9 cellular contexts compared by ENCODE assay signal in the genomic region with DNA sequence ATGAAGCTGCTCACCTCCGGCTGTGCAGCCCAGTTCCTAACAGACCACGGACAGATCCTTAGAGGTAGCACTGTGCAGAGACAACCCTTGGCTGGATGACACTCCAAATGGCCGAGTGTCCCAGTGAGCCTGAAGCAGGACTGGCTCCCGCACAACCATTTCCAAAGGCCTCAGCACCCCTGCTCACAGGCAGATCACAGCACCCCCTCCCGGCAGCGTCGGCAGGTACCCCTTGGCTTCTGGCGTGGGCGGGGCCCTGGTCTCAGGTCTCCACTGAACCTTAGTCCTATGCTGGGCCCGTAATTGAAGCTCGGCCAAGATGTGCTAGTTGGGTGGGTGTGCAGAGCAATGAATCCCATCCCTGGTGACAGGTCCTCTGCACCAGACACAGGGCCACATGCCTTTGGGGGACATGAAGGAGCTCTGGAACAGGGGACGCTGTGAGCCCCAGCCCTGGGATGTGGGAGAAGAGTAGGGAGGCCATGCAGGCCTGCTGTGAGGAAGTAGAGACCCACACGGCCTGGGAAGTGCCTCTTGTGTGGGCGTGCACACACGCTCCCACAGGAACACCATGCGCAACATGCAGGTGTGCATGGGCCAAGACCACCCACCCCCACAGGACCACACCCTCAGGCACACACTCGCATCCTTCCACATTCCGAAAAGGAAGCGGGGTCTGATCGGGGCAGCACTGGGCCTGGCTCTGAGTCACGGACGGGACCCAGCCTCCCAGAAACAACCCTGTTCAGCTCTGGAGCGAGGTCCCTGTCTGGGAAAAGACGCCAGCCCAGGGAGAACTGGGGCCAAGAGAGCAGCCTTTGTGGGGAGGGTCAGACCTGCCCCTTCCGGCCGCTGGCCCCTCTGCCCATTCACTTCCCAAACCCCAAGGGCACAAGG. TPM values are rescaled to one million over a fixed set of nuclear protein-coding genes. Genes with fewer than 3 reads are reported as not detected.
DNase-seq lines count a peak whose midpoint lies in the region; ATAC-seq, FAIRE-seq and TF ChIP-seq lines count a peak whose summit lies in the region.
"Had no signal": no experiment of that assay in that cellular context is flagged by ENCODE, and none has a peak within 500 bp of the region (broad histone marks: within the 10 kb centered on the region; RNA-seq: fewer than 3 reads in every experiment).

No MANE protein-coding gene starts in this region.

- no peaks in the 10 kb centered on the region for H3K27me3 ChIP-seq in WERI-Rb-1 (ENCODE audit: insufficient read depth, low read depth, severe bottlenecking)
- H3K27me3 ChIP-seq in GM12878 (replicated peaks in 1 of 2; ENCODE audit: control insufficient read depth in 2 of 2, insufficient read depth in 2 of 2, low read length in 1 of 2): no peaks in the 10 kb centered on the region; a peak in 1 of 4 replicates

- no peak for TF ChIP-seq POLR2A in GM12878 (IDR thresholded peaks at IDR 0.05; ENCODE audit: low read depth, low read length)

- TF ChIP-seq CTCF in GM13977 (IDR thresholded peaks at IDR 0.05; ENCODE audit: extremely low read depth, insufficient read depth, missing control alignments) (peak; percentile 77), WERI-Rb-1 (IDR thresholded peaks at IDR 0.05; ENCODE audit: low read depth, low read length) (peak; percentile 80), GM12878 (IDR thresholded peaks at IDR 0.05 in 2 of 3, conservative IDR thresholded peaks at IDR 0.05 in 1 of 3; ENCODE audit: control insufficient read depth in 2 of 3, extremely low read depth in 1 of 3, insufficient read depth in 1 of 3, low read depth in 3 of 3, low read length in 3 of 3) (peak; percentile 68 to 81 (median 76))

- peak overlapping the region; percentile 84 for H3K9ac ChIP-seq in GM12878 (ENCODE audit: control insufficient read depth, insufficient read depth, low read length)

- peaks cover 29% of the 10 kb centered on the region for H3K79me2 ChIP-seq in GM12878 (ENCODE audit: control insufficient read depth, insufficient read depth, low read length)

- TF ChIP-seq RAD21 in GM12878 (IDR thresholded peaks at IDR 0.05; ENCODE audit: insufficient read depth, low read depth, low read length): peak; percentile 42

- no peak overlapping the region for H3K4me3 ChIP-seq in WERI-Rb-1 (ENCODE audit: low read depth, low read length)
- H3K4me3 ChIP-seq in GM12878: peak overlapping the region; percentile 92

- H3K27ac ChIP-seq in WERI-Rb-1 (peak overlapping the region; percentile 85), GM12878 (ENCODE audit: control insufficient read depth, insufficient read depth) (peak overlapping the region; percentile 1; the same call in 1 of the 2 replicates)

- POLR2A ChIA-PET in GM12878 (lab: Charles Lee): interaction anchor here (1.2 to 9.5 kb wide), 6 partner anchors 16 to 66 kb away, joined by 4 to 161 read pairs (median 13); a partner anchor contains a TSS

- H3K4me2 ChIP-seq in GM12878 (ENCODE audit: control insufficient read depth, insufficient read depth): peak overlapping the region; percentile 95

- SMC1A ChIA-PET in GM12878 (lab: Charles Lee; ENCODE audit: uncharacterized antibody, unreplicated experiment): interaction anchor here (0.6 to 14.4 kb wide), 14 partner anchors 10 to 1430 kb away, joined by 3 to 338 read pairs (median 3); no protein-coding TSS in a partner anchor

- RAD21 ChIA-PET in GM12878 (lab: Charles Lee; ENCODE audit: unreplicated experiment): interaction anchor here (0.7 to 18.1 kb wide), 11 partner anchors 11 to 119 kb away, joined by 3 to 463 read pairs (median 4); a partner anchor contains a TSS

- in situ Hi-C loops in GM13977 (cut with MboI; ENCODE audit: low pct_unique_long_range_greater_than_20kb, low sequenced_read_pairs, unreplicated experiment) (no loop called here), GM12878 (cut with MboI) (loop anchor here (5.0 kb wide), 2 partner anchors 35 to 120 kb away; no protein-coding TSS in a partner anchor)

- H3K4me1 ChIP-seq in GM12878 (ENCODE audit: control insufficient read depth, insufficient read depth, low read length): peaks cover 33% of the 10 kb centered on the region

- no peak overlapping the region for H2AFZ ChIP-seq in GM12878 (ENCODE audit: control insufficient read depth, low read depth, low read length)

- TF ChIP-seq EP300 in GM12878 (IDR thresholded peaks at IDR 0.05; ENCODE audit: borderline replicate concordance in 1 of 2, control insufficient read depth in 1 of 2, low read depth in 2 of 2, low read length in 2 of 2): 0 out of 4 replicates have a peak, but pooled peaks of 1 of the 2 experiments have one; percentile 22

- H3K36me3 ChIP-seq in WERI-Rb-1: peaks cover 28% of the 10 kb centered on the region
- peaks cover 7% of the 10 kb centered on the region in 2 experiments; a peak in 2 of 4 replicates for H3K36me3 ChIP-seq in GM12878 (ENCODE audit: control insufficient read depth in 2 of 2, insufficient read depth in 2 of 2, low read length in 1 of 2)

- CTCF ChIA-PET in GM12878 (lab: Yijun Ruan, JAX): interaction anchor here (0.7 to 14.4 kb wide), 19 partner anchors 9 to 178 kb away, joined by 3 to 535 read pairs (median 6); no protein-coding TSS in a partner anchor

- ATAC-seq in GM12878: peak; percentile 13
- ATAC-seq in GM21390 (IDR thresholded peaks at IDR 0.05; ENCODE audit: unreplicated experiment): no peak
- ATAC-seq in GM18861 (IDR thresholded peaks at IDR 0.05; ENCODE audit: unreplicated experiment): no peak

- WGBS in GM12878 (ENCODE audit: insufficient coverage, insufficient replicate concordance, low lambda C conversion rate, missing lambda C conversion rate): 30% methylated on average over 26 of the region's 26 CpGs

- intact Hi-C loops in GM12878 (cut with micrococcal nuclease; ENCODE audit: unreplicated experiment): no loop called here

- DNase-seq in GM13977 (ENCODE audit: low spot score) (peak; percentile 74), WERI-Rb-1 (peak; percentile 85), GM12878 (ENCODE audit: low read depth, low spot score) (no peak), GOT3 (lab: John Stamatoyannopoulos, UW) (no peak), NCI-H1694 (lab: John Stamatoyannopoulos, UW) (no peak)
- DNase-seq in stimulated activated CD4-positive, alpha-beta T cell treated with anti-CD3 and anti-CD28 coated beads, TNF-alpha, amount 100 ng/mL, for 4 hours (ENCODE audit: low read depth in 3 of 3): peak in 2 of 3 experiments; percentile 69 to 71

- H4K20me1 ChIP-seq in GM12878 (ENCODE audit: control insufficient read depth, insufficient read depth): no peaks in the 10 kb centered on the region

- FAIRE-seq in GM12878 (lab: Jason Lieb, UNC): peak; percentile 68
- FAIRE-seq: bronchial epithelial cell had no signal

- no peaks in the 10 kb centered on the region for H3K9me3 ChIP-seq in WERI-Rb-1 (ENCODE audit: severe bottlenecking)
- no peaks in the 10 kb centered on the region for H3K9me3 ChIP-seq in GM12878 (replicated peaks; ENCODE audit: control insufficient read depth, insufficient read depth, low read length)

- BruUV-seq in GM12878 (replicated peaks; lab: Mats Ljungman, UMichigan): no TSS peak

RNA-seq across cellular contexts. Expression of a gene that starts 2.8 kb away (rescaled TPM):
- total RNA-seq in GM12878 (2013; cell fraction: nucleolus; rRNA removed): 404 and 419 TPM in 2 replicates
- total RNA-seq in GM12878 (2014; rRNA removed) (212 and 227 TPM in 2 replicates), GM12878 (2014; rRNA removed; fragmentation: Illumina TruSeq; extraction: Trizol) (57.4 and 58.0 TPM in 2 replicates), GM12878 (2021) (181 and 194 TPM in 2 replicates)
- polyA plus RNA-seq in GM12878 (2011; ENCODE audit: low read depth): 22.1 TPM
- polyA plus RNA-seq in GM12878 (2011; rRNA removed) (47.5 and 84.3 TPM in 2 replicates), GM12878 (2014; fragmentation: Illumina TruSeq; extraction: Trizol) (11.9 and 35.6 TPM in 2 replicates), GM12878 (2014; fragmentation: Nextera tagmentation; extraction: Ambion mirVana) (10 to 100 TPM in 1 of 2 experiments, 1 to 10 TPM in 1; 9.7 to 34.6 TPM), GM12878 (2014; rRNA removed) (158 and 168 TPM in 2 replicates), GM12878 (2016; fragmentation: Nextera tagmentation; extraction: Ambion mirVana) (10 to 100 TPM; 10.2 to 56.4 TPM)
- 146 and 184 TPM in 2 replicates for polyA plus RNA-seq in GM12878 (2011; cell fraction: cytosol; rRNA removed)
- polyA plus RNA-seq in GM12878 (2011; cell fraction: nucleus; rRNA removed): 522 and 621 TPM in 2 replicates
- polyA plus RNA-seq in GM12878 (2012): 61.4 and 155 TPM in 2 replicates
- polyA minus RNA-seq in GM12878 (2011; rRNA and poly(A)+ RNA removed): 98.2 and 232 TPM in 2 replicates
- polyA minus RNA-seq in GM12878 (2011; cell fraction: cytosol; rRNA and poly(A)+ RNA removed): 87.6 and 111 TPM in 2 replicates
- polyA minus RNA-seq in GM12878 (2011; cell fraction: nucleus; rRNA and poly(A)+ RNA removed): 636 and 718 TPM in 2 replicates

RNA-seq across cellular contexts. Expression of a gene that starts 4.2 kb away (rescaled TPM):
- 0.76 and 2.4 TPM in 2 replicates for total RNA-seq in GM12878 (2013; cell fraction: nucleolus; rRNA removed)
- total RNA-seq in GM12878 (2014; rRNA removed) (0.27 and 0.40 TPM in 2 replicates), GM12878 (2014; rRNA removed; fragmentation: Illumina TruSeq; extraction: Trizol) (0.54 TPM in 1 of 2 replicates, not detected in the other), GM12878 (2021) (0.43 and 1.0 TPM in 2 replicates)
- 0.72 TPM for polyA plus RNA-seq in GM12878 (2011; ENCODE audit: low read depth)
- polyA plus RNA-seq in GM12878 (2011; rRNA removed) (0.10 and 0.37 TPM in 2 replicates), GM12878 (2014; fragmentation: Illumina TruSeq; extraction: Trizol) (0.24 TPM in 1 of 2 replicates, not detected in the other), GM12878 (2014; fragmentation: Nextera tagmentation; extraction: Ambion mirVana) (not detected), GM12878 (2014; rRNA removed) (0.18 and 0.37 TPM in 2 replicates), GM12878 (2016; fragmentation: Nextera tagmentation; extraction: Ambion mirVana) (not detected)
- 0.34 and 0.53 TPM in 2 replicates for polyA plus RNA-seq in GM12878 (2011; cell fraction: cytosol; rRNA removed)
- polyA plus RNA-seq in GM12878 (2011; cell fraction: nucleus; rRNA removed): 2.4 TPM in 2 replicates
- 1.3 and 2.0 TPM in 2 replicates for polyA plus RNA-seq in GM12878 (2012)
- 0.52 and 0.95 TPM in 2 replicates for polyA minus RNA-seq in GM12878 (2011; rRNA and poly(A)+ RNA removed)
- polyA minus RNA-seq in GM12878 (2011; cell fraction: cytosol; rRNA and poly(A)+ RNA removed): not detected in 2 replicates
- 0.77 TPM in 1 of 2 replicates, not detected in the other for polyA minus RNA-seq in GM12878 (2011; cell fraction: nucleus; rRNA and poly(A)+ RNA removed)
- total RNA-seq: bronchial epithelial cell had no signal

RNA-seq across cellular contexts. Expression of a gene that starts 26.1 kb away (rescaled TPM):
- total RNA-seq in GM12878 (2013; cell fraction: nucleolus; rRNA removed): 0.31 TPM in 1 of 2 replicates, not detected in the other
- total RNA-seq in GM12878 (2014; rRNA removed) (0.05 TPM in 1 of 2 replicates, not detected in the other), GM12878 (2014; rRNA removed; fragmentation: Illumina TruSeq; extraction: Trizol) (0.05 TPM in 1 of 2 replicates, not detected in the other), GM12878 (2021) (0.10 TPM in 1 of 2 replicates, not detected in the other)
- polyA plus RNA-seq in GM12878 (2011; ENCODE audit: low read depth): not detected
- polyA plus RNA-seq in GM12878 (2011; rRNA removed) (not detected in 2 replicates), GM12878 (2014; fragmentation: Illumina TruSeq; extraction: Trizol) (0.01 TPM in 1 of 2 replicates, not detected in the other), GM12878 (2014; fragmentation: Nextera tagmentation; extraction: Ambion mirVana) (under 1 TPM in 1 of 2 experiments, not detected in 1; 0.03 TPM), GM12878 (2014; rRNA removed) (0.05 and 0.09 TPM in 2 replicates), GM12878 (2016; fragmentation: Nextera tagmentation; extraction: Ambion mirVana) (not detected)
- not detected in 2 replicates for polyA plus RNA-seq in GM12878 (2011; cell fraction: cytosol; rRNA removed)
- 0.79 and 0.84 TPM in 2 replicates for polyA plus RNA-seq in GM12878 (2011; cell fraction: nucleus; rRNA removed)
- polyA plus RNA-seq in GM12878 (2012): 0.16 and 0.22 TPM in 2 replicates
- polyA minus RNA-seq in GM12878 (2011; rRNA and poly(A)+ RNA removed): not detected in 2 replicates
- not detected in 2 replicates for polyA minus RNA-seq in GM12878 (2011; cell fraction: cytosol; rRNA and poly(A)+ RNA removed)
- polyA minus RNA-seq in GM12878 (2011; cell fraction: nucleus; rRNA and poly(A)+ RNA removed): 0.10 TPM in 1 of 2 replicates, not detected in the other
- total RNA-seq: bronchial epithelial cell had no signal

Comparison
In these comparisons a context has a peak if more than half of its experiments do, and no peak if none do; other contexts are left out.
1. DNase-seq: peak in GM13977 (single experiment), WERI-Rb-1 (single experiment) and stimulated activated CD4-positive, alpha-beta T cell treated with anti-CD3 and anti-CD28 coated beads, TNF-alpha, amount 100 ng/mL, for 4 hours (2 of 3); none in GM12878 (single experiment), GOT3 (single experiment) and NCI-H1694 (single experiment).
2. Peak in every context shown above with its lines, with median percentiles within 50 percentile points of each other: CTCF ChIP-seq.